ENCODE assay signal across 12 cellular contexts in genomic region chr17:73697872-73698271, GRCh38. TPM values are rescaled to one million over a fixed set of nuclear protein-coding genes. Genes with fewer than 3 reads are reported as not detected.
DNase-seq lines count a peak whose midpoint lies in the region; ATAC-seq, FAIRE-seq and TF ChIP-seq lines count a peak whose summit lies in the region.
"Had no signal": no experiment of that assay in that cellular context is flagged by ENCODE, and none has a peak within 500 bp of the region (broad histone marks: within the 10 kb centered on the region; RNA-seq: fewer than 3 reads in every experiment).

No MANE protein-coding gene starts in this region.

- no peak overlapping the region for H3K27ac Mint-ChIP-seq in GM23338

- 63% methylated on average over 5 of the region's 5 CpGs; no CpG with 5 or more reads in 1 of the 2 experiments for WGBS in H1 (ENCODE audit: extremely low coverage in 1 of 2, insufficient coverage in 1 of 2, insufficient read length in 1 of 2, insufficient replicate concordance in 2 of 2, low coverage in 1 of 2, low lambda C conversion rate in 2 of 2, missing lambda C conversion rate in 1 of 2), 2 experiments
- WGBS in esophagus squamous epithelium, 2 donors, result 44 to 55% methylated on average over 5 of the region's 5 CpGs

- H3K27ac ChIP-seq in A673 (ENCODE audit: low read depth, low read length, poor library complexity, severe bottlenecking), result no peak overlapping the region
- no peak overlapping the region for H3K27ac ChIP-seq in GM23338 (ENCODE audit: low read depth)
- no peak overlapping the region for H3K27ac ChIP-seq in H1 (ENCODE audit: low read depth, low read length)
- H3K27ac ChIP-seq in esophagus squamous epithelium, result no peak overlapping the region
- H3K27ac ChIP-seq: neutrophil had no signal

- H3K4ac ChIP-seq in H1 (replicated peaks; ENCODE audit: insufficient read length, low read depth, low read length), result no peak overlapping the region

- H3K56ac ChIP-seq in H1 (replicated peaks; ENCODE audit: insufficient read length, low read depth, low read length), result no peak overlapping the region

- peak; percentile 87 for ATAC-seq in GM23338
- no peak for ATAC-seq in GM19455 (IDR thresholded peaks at IDR 0.05; ENCODE audit: unreplicated experiment)
- no peak for ATAC-seq in HG03108 (IDR thresholded peaks at IDR 0.05; ENCODE audit: unreplicated experiment)
- ATAC-seq: left cardiac atrium had no signal

- no peak for FAIRE-seq in H1 (lab: Jason Lieb, UNC)
- FAIRE-seq: G401.6 had no signal

- no peaks in the 10 kb centered on the region for H3K79me2 ChIP-seq in GM23338 (replicated peaks; ENCODE audit: insufficient read depth)
- H3K79me2 ChIP-seq in H1 (ENCODE audit: control insufficient read depth in 1 of 2, insufficient read depth in 2 of 2, low read length in 2 of 2), result no peaks in the 10 kb centered on the region

- H3K4me3 Mint-ChIP-seq in GM23338, result no peak overlapping the region

- H3K79me1 ChIP-seq in H1 (ENCODE audit: low read depth, low read length), result no peaks in the 10 kb centered on the region

- no peak overlapping the region for H3K23ac ChIP-seq in H1 (ENCODE audit: insufficient read length)

- TF ChIP-seq CTCF in A673 (conservative IDR thresholded peaks at IDR 0.05; ENCODE audit: low read depth, low read length), result peak; percentile 20; the same call in 1 of the 2 replicates
- peak in 1 of 2 experiments; percentile 64; a peak in 3 of 4 replicates for TF ChIP-seq CTCF in GM23338 (conservative IDR thresholded peaks at IDR 0.05; ENCODE audit: low read depth in 2 of 2)
- TF ChIP-seq CTCF in H1 (IDR thresholded peaks at IDR 0.05; ENCODE audit: control extremely low read depth in 1 of 3, insufficient read depth in 1 of 3, low read depth in 1 of 3, low read length in 3 of 3), result peak; percentile 49 to 62 (median 58)
- TF ChIP-seq CTCF in esophagus squamous epithelium (IDR thresholded peaks at IDR 0.05), result no peak

- H2BK20ac ChIP-seq in H1 (ENCODE audit: low read length), result no peak overlapping the region

- no peak overlapping the region for H3K4me2 ChIP-seq in GM23338
- H3K4me2 ChIP-seq in H1 (ENCODE audit: insufficient read depth in 1 of 2, low read depth in 2 of 2, low read length in 2 of 2), result no peak overlapping the region

- intact Hi-C loops in A673 (cut with micrococcal nuclease; ENCODE audit: unreplicated experiment) (no loop called here), esophagus squamous epithelium (cut with DNase I) (no loop called here)

- no peak overlapping the region for H4K8ac ChIP-seq in H1 (ENCODE audit: extremely low read depth, insufficient read depth, low read length)

- peaks cover 5% of the 10 kb centered on the region for H3K27me3 Mint-ChIP-seq in GM23338 (ENCODE audit: insufficient read depth, low read depth, poor library complexity)

- H3K9me3 ChIP-seq in A673 (ENCODE audit: low read depth, low read length, poor library complexity, severe bottlenecking) (no peaks in the 10 kb centered on the region), H1 (ENCODE audit: insufficient read depth in 2 of 2, low read depth in 1 of 2, low read length in 1 of 2) (0 out of 4 replicates have a peak, but pooled peaks cover 0 to 8% of the 10 kb centered on the region in 2 experiments), esophagus squamous epithelium (no peaks in the 10 kb centered on the region)
- H3K9me3 ChIP-seq: neutrophil had no signal

- TF ChIP-seq RAD21 in H1 (IDR thresholded peaks at IDR 0.05 in 1 of 2, conservative IDR thresholded peaks at IDR 0.05 in 1 of 2; ENCODE audit: low read depth in 2 of 2, low read length in 2 of 2), result peak; percentile 43 to 65; a peak in 3 of 4 replicates

- H3K14ac ChIP-seq in H1 (ENCODE audit: insufficient read length), result no peak overlapping the region

- H3K4me3 ChIP-seq in A673 (ENCODE audit: low read depth, low read length, poor library complexity, severe bottlenecking) (no peak overlapping the region), GM23338 (no peak overlapping the region), H1 (ENCODE audit: extremely low read depth in 1 of 4, insufficient read depth in 2 of 4, low read depth in 3 of 4, low read length in 4 of 4) (no peak overlapping the region), esophagus squamous epithelium (no peak overlapping the region)

- H2BK120ac ChIP-seq in H1 (replicated peaks; ENCODE audit: low read depth, low read length), result no peak overlapping the region

- peaks cover 9% of the 10 kb centered on the region for H3K9me3 Mint-ChIP-seq in GM23338

- no peak overlapping the region for H3K18ac ChIP-seq in H1 (ENCODE audit: extremely low read depth, low read length)

- POLR2A ChIA-PET in A673 (lab: Charles Lee; ENCODE audit: low non-redundant PET), result no interaction called here
- POLR2A ChIA-PET in H1 (lab: Charles Lee; ENCODE audit: partially characterized antibody), result interaction anchor here (1.5 kb wide), 1 partner anchor 15 kb away, joined by 3 read pairs; no protein-coding TSS in a partner anchor

- H3K36me3 ChIP-seq in A673 (ENCODE audit: insufficient read depth, low read length, poor library complexity, severe bottlenecking) (no peaks in the 10 kb centered on the region), GM23338 (ENCODE audit: insufficient read depth) (no peaks in the 10 kb centered on the region), H1 (ENCODE audit: control insufficient read depth in 2 of 4, insufficient read depth in 4 of 4, low read length in 3 of 4) (no peaks in the 10 kb centered on the region; a peak in 2 of 8 replicates), esophagus squamous epithelium (no peaks in the 10 kb centered on the region)
- H3K36me3 ChIP-seq: neutrophil had no signal

- peaks cover 9% of the 10 kb centered on the region; the same call in 1 of the 2 replicates for H3F3A ChIP-seq in GM23338 (replicated peaks; ENCODE audit: low read depth)

- CTCF ChIA-PET in A673 (lab: Charles Lee) (no interaction called here), H1 (lab: Charles Lee; ENCODE audit: partially characterized antibody) (interaction anchor here (0.6 to 2.3 kb wide), 8 partner anchors 14 to 267 kb away, joined by 3 to 7 read pairs (median 4); no protein-coding TSS in a partner anchor)

- H3K23me2 ChIP-seq in H1 (ENCODE audit: low read depth, low read length), result peaks cover 2% of the 10 kb centered on the region; the same call in 1 of the 2 replicates

- H4K20me1 ChIP-seq in GM23338 (replicated peaks; ENCODE audit: insufficient read depth) (no peaks in the 10 kb centered on the region), H1 (replicated peaks in 1 of 2; ENCODE audit: control insufficient read depth in 1 of 2, insufficient read depth in 2 of 2, low read length in 2 of 2) (no peaks in the 10 kb centered on the region)

- no peak overlapping the region for H2BK5ac ChIP-seq in H1 (ENCODE audit: low read depth, low read length)

- no peak overlapping the region for H4K91ac ChIP-seq in H1 (replicated peaks; ENCODE audit: insufficient read length, low read length)

- peaks cover 4% of the 10 kb centered on the region for H3K4me1 Mint-ChIP-seq in GM23338

- peaks cover 5% of the 10 kb centered on the region for H3K27me3 ChIP-seq in A673 (replicated peaks; ENCODE audit: insufficient read depth, low read depth, low read length, poor library complexity)
- H3K27me3 ChIP-seq in GM23338 (ENCODE audit: insufficient read depth), result no peaks in the 10 kb centered on the region
- no peaks in the 10 kb centered on the region for H3K27me3 ChIP-seq in H1 (replicated peaks in 1 of 4; ENCODE audit: control insufficient read depth in 3 of 4, extremely low read depth in 1 of 4, insufficient read depth in 3 of 4, low read length in 3 of 4)
- H3K27me3 ChIP-seq in esophagus squamous epithelium, result peaks cover 0 to 49% (median 0%) of the 10 kb centered on the region in 4 donors
- H3K27me3 ChIP-seq: neutrophil had no signal

- no TSS peak for BruUV-seq in A673 (replicated peaks; lab: Mats Ljungman, UMichigan)

- H2BK15ac ChIP-seq in H1 (ENCODE audit: low read length), result no peak overlapping the region

- TF ChIP-seq POLR2A in H1 (IDR thresholded peaks at IDR 0.05; ENCODE audit: control extremely low read depth in 1 of 2, low read depth in 2 of 2, low read length in 2 of 2) (no peak), esophagus squamous epithelium (IDR thresholded peaks at IDR 0.05) (no peak)

- H4K5ac ChIP-seq in H1 (ENCODE audit: insufficient read length, low read depth, low read length), result no peak overlapping the region

- H2AK5ac ChIP-seq in H1 (ENCODE audit: low read depth, low read length), result no peak overlapping the region

- no peaks in the 10 kb centered on the region; the same call in 1 of the 2 replicates for H3K9me2 ChIP-seq in GM23338 (ENCODE audit: insufficient read depth)

- no peak overlapping the region for H2AFZ ChIP-seq in GM23338
- no peak overlapping the region for H2AFZ ChIP-seq in H1 (ENCODE audit: low read length)

- H3K9ac ChIP-seq in H1 (replicated peaks in 1 of 4; ENCODE audit: extremely low read depth in 1 of 4, low read depth in 3 of 4, low read length in 3 of 4), result no peak overlapping the region

- no peak for TF ChIP-seq EP300 in H1 (IDR thresholded peaks at IDR 0.05; ENCODE audit: borderline replicate concordance in 1 of 2, low read depth in 2 of 2, low read length in 2 of 2)

- H3K36me3 Mint-ChIP-seq in GM23338 (ENCODE audit: low read depth), result no peaks in the 10 kb centered on the region

- H3K4me1 ChIP-seq in A673 (ENCODE audit: insufficient read depth, low read length, poor library complexity, severe bottlenecking), result no peaks in the 10 kb centered on the region
- H3K4me1 ChIP-seq in GM23338 (ENCODE audit: insufficient read depth), result no peaks in the 10 kb centered on the region
- H3K4me1 ChIP-seq in H1 (replicated peaks in 1 of 4; ENCODE audit: control insufficient read depth in 3 of 4, insufficient read depth in 4 of 4, low read length in 3 of 4), result 0 out of 7 replicates have a peak, but pooled peaks cover 0 to 1% (median 0%) of the 10 kb centered on the region in 4 experiments
- no peaks in the 10 kb centered on the region for H3K4me1 ChIP-seq in esophagus squamous epithelium

- H2BK12ac ChIP-seq in H1 (ENCODE audit: low read depth, low read length), result no peak overlapping the region

- DNase-seq in A673 (ENCODE audit: low spot score) (no peak), GM23338 (ENCODE audit: low spot score) (peak; percentile 28), NCI-H2227 (lab: John Stamatoyannopoulos, UW; ENCODE audit: unreplicated experiment) (peak; percentile 7), H1 (ENCODE audit: low read depth in 1 of 2, low spot score in 2 of 2) (peak in 1 of 2 experiments; percentile 46), esophagus squamous epithelium (lab: John Stamatoyannopoulos, UW) (no peak), NCI-H526 treated with DMSO at 0.1 percent for 48 hours (lab: John Stamatoyannopoulos, UW) (no peak)
- DNase-seq: cortex of kidney, left cardiac atrium had no signal

RNA-seq across cellular contexts. Expression of gene SDK2, which starts 53.6 kb away (rescaled TPM):
- 0.63 and 0.67 TPM in 2 replicates for total RNA-seq in A673 (2021)
- total RNA-seq in GM23338 (2014; rRNA removed; shearing (Covaris generic)), result 3.7 and 5.1 TPM in 2 replicates
- polyA plus RNA-seq in GM23338 (2016; fragmentation: Nextera tagmentation; extraction: Ambion mirVana), result 0.74 and 0.99 TPM in 2 replicates
- 3.6 and 3.9 TPM in 2 replicates for total RNA-seq in H1 (2021; fragmentation: NEBNext Ultra II Directional; extraction: Animal tissue kit (Norgen Biotek cat#: 25700))
- polyA plus RNA-seq in H1 (2011; rRNA removed), result 4.1 and 5.9 TPM in 2 replicates
- 2.3 TPM for polyA plus RNA-seq in H1 (2011; cell fraction: cytosol; rRNA removed)
- 7.3 TPM for polyA plus RNA-seq in H1 (2011; cell fraction: nucleus; rRNA removed)
- polyA plus RNA-seq in H1 (2012, experiment 1 of 2), result 5.5 to 10.2 TPM (median 7.5 TPM) in 4 replicates
- 3.6 TPM for polyA plus RNA-seq in H1 (2012, experiment 2 of 2)
- polyA plus RNA-seq in H1 (2013, experiment 1 of 2), result 2.6 TPM
- 2.0 TPM for polyA plus RNA-seq in H1 (2013, experiment 2 of 2)
- polyA minus RNA-seq in H1 (2011; rRNA and poly(A)+ RNA removed), result 6.8 and 8.4 TPM in 2 replicates
- polyA minus RNA-seq in H1 (2011; cell fraction: cytosol; rRNA and poly(A)+ RNA removed), result 10.9 TPM
- polyA minus RNA-seq in H1 (2011; cell fraction: nucleus; rRNA and poly(A)+ RNA removed), result 13.8 TPM
- 1 to 10 TPM; 1.7 to 5.5 (median 2.4) TPM for total RNA-seq in esophagus squamous epithelium

Comparison
In these comparisons a context has a peak if more than half of its experiments do, and no peak if none do; other contexts are left out.
1. DNase-seq: peak in GM23338 (single experiment) and NCI-H2227 (single experiment); none in A673 (single experiment), esophagus squamous epithelium (single experiment) and NCI-H526 treated with DMSO at 0.1 percent for 48 hours (single experiment).
2. CTCF ChIP-seq: peak in A673 (single experiment) and H1 (3 of 3); none in esophagus squamous epithelium (0 of 6).